Comparison of ENCODE assay signal across 8 cellular contexts in the genomic region with DNA sequence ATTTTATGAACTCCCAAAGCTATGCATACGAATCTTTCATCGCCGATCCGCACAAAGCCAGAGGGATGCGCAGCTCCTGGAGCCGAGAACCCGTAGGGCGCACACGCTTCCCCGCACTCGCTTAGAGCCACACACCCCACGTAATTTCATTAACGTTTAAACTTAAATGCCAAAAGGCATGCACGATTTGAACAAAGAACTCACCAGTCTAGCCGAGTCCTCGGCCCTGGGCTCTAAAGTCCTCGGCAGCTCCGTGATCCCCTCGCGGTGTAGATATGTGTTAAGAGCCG. TPM values are rescaled to one million over a fixed set of nuclear protein-coding genes. Genes with fewer than 3 reads are reported as not detected.
DNase-seq lines count a peak whose midpoint lies in the region; ATAC-seq and TF ChIP-seq lines count a peak whose summit lies in the region.

No MANE protein-coding gene starts in this region.

- peaks cover 42% of the 10 kb centered on the region for H3K27me3 Mint-ChIP-seq in activated CD8-positive, alpha-beta T cell treated with anti-CD3 and anti-CD28 coated beads, Interleukin-2, amount 10 ng/mL, durations not matched to agents 7 days and 5 days (ENCODE audit: low read depth)
- peaks cover 60% of the 10 kb centered on the region for H3K27me3 Mint-ChIP-seq in activated CD8-positive, alpha-beta T cell treated with anti-CD3 and anti-CD28 coated beads for 36 hours
- H3K27me3 Mint-ChIP-seq in chondrocyte (ENCODE audit: low read depth), result no peaks in the 10 kb centered on the region

- H3K36me3 Mint-ChIP-seq in activated CD8-positive, alpha-beta T cell treated with anti-CD3 and anti-CD28 coated beads, Interleukin-2, amount 10 ng/mL, durations not matched to agents 7 days and 5 days (ENCODE audit: low read depth), result peaks cover 10% of the 10 kb centered on the region
- H3K36me3 Mint-ChIP-seq in activated CD8-positive, alpha-beta T cell treated with anti-CD3 and anti-CD28 coated beads for 36 hours (ENCODE audit: low read depth), result no peaks in the 10 kb centered on the region
- peaks cover 6% of the 10 kb centered on the region for H3K36me3 Mint-ChIP-seq in chondrocyte (ENCODE audit: low read depth)

- no peaks in the 10 kb centered on the region for H3K36me3 ChIP-seq in lower lobe of right lung
- H3K36me3 ChIP-seq in upper lobe of left lung, result no peaks in the 10 kb centered on the region

- H3K27ac ChIP-seq in lower lobe of right lung (peak overlapping the region; percentile 83), upper lobe of left lung (peak overlapping the region; percentile 75 to 90 (median 82))

- ATAC-seq in activated CD8-positive, alpha-beta T cell treated with anti-CD3 and anti-CD28 coated beads, Interleukin-2, amount 10 ng/mL, durations not matched to agents 7 days and 5 days, result no peak
- ATAC-seq in activated CD8-positive, alpha-beta T cell treated with anti-CD3 and anti-CD28 coated beads for 36 hours, result no peak
- ATAC-seq in lower lobe of right lung (peak in 1 of 2 donors; percentile 3), upper lobe of left lung (ENCODE audit: low FRiP score in 2 of 2) (no peak)

- peak overlapping the region; percentile 30 for H3K27ac Mint-ChIP-seq in activated CD8-positive, alpha-beta T cell treated with anti-CD3 and anti-CD28 coated beads, Interleukin-2, amount 10 ng/mL, durations not matched to agents 7 days and 5 days
- no peak overlapping the region for H3K27ac Mint-ChIP-seq in activated CD8-positive, alpha-beta T cell treated with anti-CD3 and anti-CD28 coated beads for 36 hours
- H3K27ac Mint-ChIP-seq in chondrocyte (ENCODE audit: unreplicated experiment), result peak overlapping the region; percentile 98

- WGBS in upper lobe of left lung, 2 donors, result 0 to 2% methylated on average over 19 to 21 of the region's 21 CpGs

- CTCF ChIA-PET in activated CD8-positive, alpha-beta T cell treated with anti-CD3 and anti-CD28 coated beads, Interleukin-2, amount 10 ng/mL, durations not matched to agents 7 days and 5 days (lab: Charles Lee), result no interaction called here
- CTCF ChIA-PET in activated CD8-positive, alpha-beta T cell treated with anti-CD3 and anti-CD28 coated beads for 36 hours (lab: Charles Lee), result interaction anchor here (1.3 kb wide), 1 partner anchor 139 kb away, joined by 3 read pairs; no protein-coding TSS in a partner anchor

- peak overlapping the region; percentile 77 for H3K4me3 ChIP-seq in lower lobe of right lung
- peak overlapping the region; percentile 8 to 89 (median 76) for H3K4me3 ChIP-seq in upper lobe of left lung

- intact Hi-C loops in activated CD8-positive, alpha-beta T cell treated with anti-CD3 and anti-CD28 coated beads for 36 hours (cut with micrococcal nuclease), result no loop called here
- intact Hi-C loops in lower lobe of right lung (cut with DNase I), result no loop called here

- no peaks in the 10 kb centered on the region for H3K9me3 Mint-ChIP-seq in activated CD8-positive, alpha-beta T cell treated with anti-CD3 and anti-CD28 coated beads, Interleukin-2, amount 10 ng/mL, durations not matched to agents 7 days and 5 days (ENCODE audit: insufficient read depth)
- H3K9me3 Mint-ChIP-seq in activated CD8-positive, alpha-beta T cell treated with anti-CD3 and anti-CD28 coated beads for 36 hours, result no peaks in the 10 kb centered on the region
- no peaks in the 10 kb centered on the region for H3K9me3 Mint-ChIP-seq in chondrocyte (ENCODE audit: low read depth)

- TF ChIP-seq EP300 in upper lobe of left lung (IDR thresholded peaks at IDR 0.05), result no peak

- POLR2A ChIA-PET in activated CD8-positive, alpha-beta T cell treated with anti-CD3 and anti-CD28 coated beads, Interleukin-2, amount 10 ng/mL, durations not matched to agents 7 days and 5 days (lab: Charles Lee), result no interaction called here
- POLR2A ChIA-PET in activated CD8-positive, alpha-beta T cell treated with anti-CD3 and anti-CD28 coated beads for 36 hours (lab: Charles Lee), result no interaction called here

- no peak for DNase-seq in activated CD8-positive, alpha-beta T cell treated with anti-CD3 and anti-CD28 coated beads, Interleukin-2, amount 10 ng/mL, durations not matched to agents 7 days and 5 days
- DNase-seq in activated CD8-positive, alpha-beta T cell treated with anti-CD3 and anti-CD28 coated beads for 36 hours, result no peak
- DNase-seq in chondrocyte (ENCODE audit: low spot score) (no peak), lower lobe of right lung (no peak), upper lobe of left lung (no peak), NCI-H226 (no peak), NCI-H2171 (lab: John Stamatoyannopoulos, UW) (no peak), T-helper 9 cell (no peak)

- no peak for TF ChIP-seq CTCF in activated CD8-positive, alpha-beta T cell treated with anti-CD3 and anti-CD28 coated beads for 36 hours (IDR thresholded peaks at IDR 0.05)
- peak; percentile 35 for TF ChIP-seq CTCF in chondrocyte (IDR thresholded peaks at IDR 0.05)
- TF ChIP-seq CTCF in lower lobe of right lung (IDR thresholded peaks at IDR 0.05), result no peak
- TF ChIP-seq CTCF in upper lobe of left lung (IDR thresholded peaks at IDR 0.05), result no peak

- H3K4me1 Mint-ChIP-seq in activated CD8-positive, alpha-beta T cell treated with anti-CD3 and anti-CD28 coated beads, Interleukin-2, amount 10 ng/mL, durations not matched to agents 7 days and 5 days (ENCODE audit: low read depth), result peaks cover 11% of the 10 kb centered on the region
- peaks cover 14% of the 10 kb centered on the region for H3K4me1 Mint-ChIP-seq in activated CD8-positive, alpha-beta T cell treated with anti-CD3 and anti-CD28 coated beads for 36 hours (ENCODE audit: low read depth)
- peaks cover 37% of the 10 kb centered on the region for H3K4me1 Mint-ChIP-seq in chondrocyte (ENCODE audit: low read depth)

- no peak for TF ChIP-seq POLR2A in upper lobe of left lung (IDR thresholded peaks at IDR 0.05)

- H3K4me1 ChIP-seq in lower lobe of right lung, result peaks cover 6% of the 10 kb centered on the region
- H3K4me1 ChIP-seq in upper lobe of left lung, result peaks cover 0 to 44% (median 4%) of the 10 kb centered on the region in 4 donors

- H3K27me3 ChIP-seq in lower lobe of right lung (ENCODE audit: low read depth) (peaks cover 17% of the 10 kb centered on the region), upper lobe of left lung (peaks cover 0 to 5% (median 0%) of the 10 kb centered on the region in 4 donors)

- H3K9me3 ChIP-seq in lower lobe of right lung (no peaks in the 10 kb centered on the region), upper lobe of left lung (no peaks in the 10 kb centered on the region)

- H3K4me3 Mint-ChIP-seq in activated CD8-positive, alpha-beta T cell treated with anti-CD3 and anti-CD28 coated beads, Interleukin-2, amount 10 ng/mL, durations not matched to agents 7 days and 5 days, result peak overlapping the region; percentile 34
- no peak overlapping the region for H3K4me3 Mint-ChIP-seq in activated CD8-positive, alpha-beta T cell treated with anti-CD3 and anti-CD28 coated beads for 36 hours
- peak overlapping the region; percentile 95 for H3K4me3 Mint-ChIP-seq in chondrocyte (ENCODE audit: unreplicated experiment)

RNA-seq across cellular contexts. Expression of a gene that starts 2.4 kb away (rescaled TPM):
- not detected for total RNA-seq in activated CD8-positive, alpha-beta T cell treated with anti-CD3 and anti-CD28 coated beads, Interleukin-2, amount 10 ng/mL, durations not matched to agents 7 days and 5 days
- total RNA-seq in activated CD8-positive, alpha-beta T cell treated with anti-CD3 and anti-CD28 coated beads for 36 hours, result not detected
- total RNA-seq in chondrocyte, result 663 to 672 TPM (median 671 TPM) in 3 replicates
- total RNA-seq in lower lobe of right lung, result 106 TPM
- total RNA-seq in upper lobe of left lung, result 10 to 100 TPM; 42.8 to 92.2 (median 77.4) TPM

Comparison
In these comparisons a context has a peak if more than half of its experiments do, and no peak if none do; other contexts are left out.
1. RNA of a gene that starts 2.4 kb away (total RNA-seq): 663 to 672 TPM in chondrocyte, 106 TPM in lower lobe of right lung (single experiment) and 42.8 to 92.2 TPM in upper lobe of left lung; not detected in activated CD8-positive, alpha-beta T cell treated with anti-CD3 and anti-CD28 coated beads, Interleukin-2, amount 10 ng/mL, durations not matched to agents 7 days and 5 days and not detected in activated CD8-positive, alpha-beta T cell treated with anti-CD3 and anti-CD28 coated beads for 36 hours; every median in the first group is over 10 times any median in the second.